Comparison of ENCODE assay signal across 8 cellular contexts in genomic region chr10:86968271-86968993, GRCh38. TPM values are rescaled to one million over a fixed set of nuclear protein-coding genes. Genes with fewer than 3 reads are reported as not detected.
DNase-seq lines count a peak whose midpoint lies in the region; ATAC-seq, FAIRE-seq and TF ChIP-seq lines count a peak whose summit lies in the region.

Gene ADIRF, plus strand, starts transcription at chr10:86968482. Its CDS starts 63 bp downstream, at chr10:86968545.

- TF ChIP-seq EP300 in H1 (IDR thresholded peaks at IDR 0.05; ENCODE audit: borderline replicate concordance in 1 of 2, low read depth in 2 of 2, low read length in 2 of 2): no peak

- no peak within 1 kb of the TSS for H2BK5ac ChIP-seq in H1 (ENCODE audit: low read depth, low read length)

- H3K9me3 Mint-ChIP-seq in naive B cell: peaks cover 0 to 4% (median 0%) of the 10 kb centered on the region in 7 donors

- H3K4ac ChIP-seq in H1 (replicated peaks; ENCODE audit: insufficient read length, low read depth, low read length): peak within 1 kb of the TSS; percentile 44

- H4K20me1 ChIP-seq in H1 (replicated peaks in 1 of 2; ENCODE audit: control insufficient read depth in 1 of 2, insufficient read depth in 2 of 2, low read length in 2 of 2) (no peaks in the 10 kb centered on the region), Karpas-422 (ENCODE audit: insufficient read depth, low read depth, low read length) (no peaks in the 10 kb centered on the region)

- H3K23me2 ChIP-seq in H1 (ENCODE audit: low read depth, low read length): peaks cover 12% of the 10 kb centered on the region; the same call in 1 of the 2 replicates

- H3K27me3 Mint-ChIP-seq in naive B cell: peaks cover 12 to 24% (median 15%) of the 10 kb centered on the region in 3 donors

- peaks cover 21 to 43% (median 30%) of the 10 kb centered on the region in 3 donors for H3K4me1 Mint-ChIP-seq in naive B cell

- FAIRE-seq in H1 (lab: Jason Lieb, UNC): no peak

- ATAC-seq in naive B cell (ENCODE audit: low read depth in 2 of 2) (no peak), HG02678 (IDR thresholded peaks at IDR 0.05; ENCODE audit: unreplicated experiment) (no peak), HG03460 (IDR thresholded peaks at IDR 0.05; ENCODE audit: unreplicated experiment) (no peak)

- H3K4me1 ChIP-seq in H1 (replicated peaks in 1 of 4; ENCODE audit: control insufficient read depth in 3 of 4, insufficient read depth in 4 of 4, low read length in 3 of 4) (peaks cover 4 to 36% (median 29%) of the 10 kb centered on the region in 4 experiments), Karpas-422 (ENCODE audit: low read length) (no peaks in the 10 kb centered on the region; the same call in none of the 2 replicates)

- H2BK12ac ChIP-seq in H1 (ENCODE audit: low read depth, low read length): peak within 1 kb of the TSS; percentile 43; the same call in 1 of the 2 replicates

- peak within 1 kb of the TSS; percentile 88 for H2AK5ac ChIP-seq in H1 (ENCODE audit: low read depth, low read length)

- 93% methylated on average over 45 of the region's 59 CpGs; no CpG with 5 or more reads in 1 of the 2 experiments for WGBS in H1 (ENCODE audit: extremely low coverage in 1 of 2, insufficient coverage in 1 of 2, insufficient read length in 1 of 2, insufficient replicate concordance in 2 of 2, low coverage in 1 of 2, low lambda C conversion rate in 2 of 2, missing lambda C conversion rate in 1 of 2), 2 experiments

- H4K8ac ChIP-seq in H1 (ENCODE audit: extremely low read depth, insufficient read depth, low read length): peak within 1 kb of the TSS; percentile 39; the same call in 1 of the 2 replicates

- TF ChIP-seq RAD21 in H1 (IDR thresholded peaks at IDR 0.05 in 1 of 2, conservative IDR thresholded peaks at IDR 0.05 in 1 of 2; ENCODE audit: low read depth in 2 of 2, low read length in 2 of 2): no peak

- DNase-seq in AG08396 (ENCODE audit: low spot score): peak; percentile 57
- DNase-seq in NCI-H1694 (lab: John Stamatoyannopoulos, UW): peak; percentile 61
- DNase-seq in H1 (ENCODE audit: low read depth in 1 of 2, low spot score in 2 of 2): peak in 1 of 2 experiments; percentile 46
- DNase-seq in naive B cell: no peak
- DNase-seq in HK-2 (ENCODE audit: unreplicated experiment): no peak
- DNase-seq in Karpas-422: no peak

- peak within 1 kb of the TSS in 1 of 6 donors; percentile 86 for H3K27ac Mint-ChIP-seq in naive B cell

- no peaks in the 10 kb centered on the region for H3K9me2 ChIP-seq in Karpas-422 (replicated peaks; ENCODE audit: insufficient read depth, low read length)

- no peak within 1 kb of the TSS for H3K4me3 ChIP-seq in H1 (ENCODE audit: extremely low read depth in 1 of 4, insufficient read depth in 2 of 4, low read depth in 3 of 4, low read length in 4 of 4)
- H3K4me3 ChIP-seq in Karpas-422 (ENCODE audit: low read length): no peak within 1 kb of the TSS

- no peak for TF ChIP-seq POLR2A in H1 (IDR thresholded peaks at IDR 0.05; ENCODE audit: control extremely low read depth in 1 of 2, low read depth in 2 of 2, low read length in 2 of 2)

- H3K27me3 ChIP-seq in H1 (replicated peaks in 1 of 4; ENCODE audit: control insufficient read depth in 3 of 4, extremely low read depth in 1 of 4, insufficient read depth in 3 of 4, low read length in 3 of 4) (peaks cover 1 to 20% (median 16%) of the 10 kb centered on the region in 4 experiments), Karpas-422 (ENCODE audit: low read length) (no peaks in the 10 kb centered on the region)

- no peak within 1 kb of the TSS for H3K4me2 ChIP-seq in H1 (ENCODE audit: insufficient read depth in 1 of 2, low read depth in 2 of 2, low read length in 2 of 2)
- H3K4me2 ChIP-seq in Karpas-422 (ENCODE audit: low read depth, low read length, poor library complexity, severe bottlenecking): no peak within 1 kb of the TSS

- H3K14ac ChIP-seq in H1 (ENCODE audit: insufficient read length): no peak within 1 kb of the TSS

- POLR2A ChIA-PET in H1 (lab: Charles Lee; ENCODE audit: partially characterized antibody): interaction anchor here (1.0 to 3.2 kb wide), 6 partner anchors 8 to 36 kb away, joined by 3 to 14 read pairs (median 5); partner anchors contain the start of gene MMRN2

- H3K9ac ChIP-seq in H1 (replicated peaks in 1 of 4; ENCODE audit: extremely low read depth in 1 of 4, low read depth in 3 of 4, low read length in 3 of 4) (no peak within 1 kb of the TSS), Karpas-422 (ENCODE audit: low read length) (no peak within 1 kb of the TSS)

- peak within 1 kb of the TSS; percentile 65 for H2BK120ac ChIP-seq in H1 (replicated peaks; ENCODE audit: low read depth, low read length)

- no peaks in the 10 kb centered on the region for H3K79me1 ChIP-seq in H1 (ENCODE audit: low read depth, low read length)

- H3K9me3 ChIP-seq in H1 (ENCODE audit: insufficient read depth in 2 of 2, low read depth in 1 of 2, low read length in 1 of 2) (no peaks in the 10 kb centered on the region), Karpas-422 (ENCODE audit: low read length) (no peaks in the 10 kb centered on the region)

- peak within 1 kb of the TSS in 6 of 8 donors; percentile 8 to 88 (median 53) for H3K4me3 Mint-ChIP-seq in naive B cell

- H3K36me3 Mint-ChIP-seq in naive B cell: no peaks in the 10 kb centered on the region

- peak within 1 kb of the TSS; percentile 90 for H3K18ac ChIP-seq in H1 (ENCODE audit: extremely low read depth, low read length)

- H2BK15ac ChIP-seq in H1 (ENCODE audit: low read length): peak within 1 kb of the TSS; percentile 99

- no peaks in the 10 kb centered on the region for H3K36me3 ChIP-seq in H1 (ENCODE audit: control insufficient read depth in 2 of 4, insufficient read depth in 4 of 4, low read length in 3 of 4)
- H3K36me3 ChIP-seq in Karpas-422 (ENCODE audit: insufficient read depth, low read length): no peaks in the 10 kb centered on the region

- CTCF ChIA-PET in H1 (lab: Charles Lee; ENCODE audit: partially characterized antibody): interaction anchor here (0.6 to 22.5 kb wide), 16 partner anchors 8 to 284 kb away, joined by 3 to 975 read pairs (median 4); partner anchors contain the start of genes MMRN2 and SNCG

- peak within 1 kb of the TSS; percentile 58 for H4K91ac ChIP-seq in H1 (replicated peaks; ENCODE audit: insufficient read length, low read length)

- no peak within 1 kb of the TSS for H3K23ac ChIP-seq in H1 (ENCODE audit: insufficient read length)

- H3K79me2 ChIP-seq in H1 (ENCODE audit: control insufficient read depth in 1 of 2, insufficient read depth in 2 of 2, low read length in 2 of 2) (no peaks in the 10 kb centered on the region), Karpas-422 (ENCODE audit: low read length) (no peaks in the 10 kb centered on the region)

- H3K27ac ChIP-seq in H1 (ENCODE audit: low read depth, low read length) (no peak within 1 kb of the TSS), Karpas-422 (ENCODE audit: low read length) (no peak within 1 kb of the TSS)

- peak within 1 kb of the TSS; percentile 61; the same call in 1 of the 2 replicates for H2BK20ac ChIP-seq in H1 (ENCODE audit: low read length)

- H4K5ac ChIP-seq in H1 (ENCODE audit: insufficient read length, low read depth, low read length): no peak within 1 kb of the TSS

- H2AFZ ChIP-seq in H1 (ENCODE audit: low read length): no peak within 1 kb of the TSS
- H2AFZ ChIP-seq in Karpas-422 (ENCODE audit: low read length): no peak within 1 kb of the TSS

- H3K56ac ChIP-seq in H1 (replicated peaks; ENCODE audit: insufficient read length, low read depth, low read length): no peak within 1 kb of the TSS

- TF ChIP-seq CTCF in H1 (IDR thresholded peaks at IDR 0.05; ENCODE audit: control extremely low read depth in 1 of 3, insufficient read depth in 1 of 3, low read depth in 1 of 3, low read length in 3 of 3): no peak

TF ChIP-seq in H1, 55 proteins besides CTCF, POLR2A, EP300 and RAD21:
- TF ChIP-seq ASH2L (IDR thresholded peaks at IDR 0.05; ENCODE audit: low read length) (no peak), EZH2 (IDR thresholded peaks at IDR 0.05; ENCODE audit: low read depth, low read length, severe bottlenecking) (no peak), ATF3 (IDR thresholded peaks at IDR 0.05; ENCODE audit: insufficient read depth, low read depth, low read length) (no peak), BACH1 (IDR thresholded peaks at IDR 0.05; ENCODE audit: low read length) (no peak), POU5F1 (IDR thresholded peaks at IDR 0.05; ENCODE audit: low read depth, low read length) (no peak), RNF2 (IDR thresholded peaks at IDR 0.05; ENCODE audit: borderline replicate concordance, low read depth, low read length, missing control alignments, poor library complexity, severe bottlenecking) (no peak), SIN3A (conservative IDR thresholded peaks at IDR 0.05 in 1 of 2, IDR thresholded peaks at IDR 0.05 in 1 of 2; ENCODE audit: low read depth in 1 of 2, low read length in 2 of 2) (no peak)

RNA-seq across cellular contexts. Expression of gene ADIRF, which starts in this region (rescaled TPM):
- total RNA-seq in H1 (2021; fragmentation: NEBNext Ultra II Directional; extraction: Animal tissue kit (Norgen Biotek cat#: 25700)): not detected in 2 replicates
- polyA plus RNA-seq in H1 (2011; rRNA removed) (not detected in 2 replicates), naive B cell (ENCODE audit: low read depth in 6 of 6) (not detected)
- polyA plus RNA-seq in H1 (2011; cell fraction: cytosol; rRNA removed): not detected
- polyA plus RNA-seq in H1 (2011; cell fraction: nucleus; rRNA removed): not detected
- polyA plus RNA-seq in H1 (2012, experiment 1 of 2): not detected in 4 replicates
- not detected for polyA plus RNA-seq in H1 (2012, experiment 2 of 2)
- polyA plus RNA-seq in H1 (2013, experiment 1 of 2): 0.08 TPM
- polyA plus RNA-seq in H1 (2013, experiment 2 of 2): 0.20 TPM
- polyA minus RNA-seq in H1 (2011; rRNA and poly(A)+ RNA removed): not detected in 2 replicates
- polyA minus RNA-seq in H1 (2011; cell fraction: cytosol; rRNA and poly(A)+ RNA removed): not detected
- not detected for polyA minus RNA-seq in H1 (2011; cell fraction: nucleus; rRNA and poly(A)+ RNA removed)
- not detected in 2 replicates for total RNA-seq in Karpas-422 (2014; rRNA removed; shearing (Covaris generic); ENCODE audit: low replicate concordance)

Comparison
In these comparisons a context has a peak if more than half of its experiments do, and no peak if none do; other contexts are left out.
1. DNase-seq: peak in AG08396 (single experiment) and NCI-H1694 (single experiment); none in naive B cell (single experiment), HK-2 (single experiment) and Karpas-422 (single experiment).